In genomic region chr16:3655791-3656490, GRCh38 we compare ENCODE assay signal across 20 cellular contexts. TPM values are rescaled to one million over a fixed set of nuclear protein-coding genes. Genes with fewer than 3 reads are reported as not detected.
A peak's percentile ranks its signal among the peaks of the same experiment; 100 is the strongest.
DNase-seq lines count a peak whose midpoint lies in the region; ATAC-seq and TF ChIP-seq lines count a peak whose summit lies in the region.
"Had no signal": no experiment of that assay in that cellular context is flagged by ENCODE, and none has a peak within 500 bp of the region (broad histone marks: within the 10 kb centered on the region; RNA-seq: fewer than 3 reads in every experiment).

No MANE protein-coding gene starts in this region.

- H3K23ac ChIP-seq in IMR-90 (ENCODE audit: low read depth, low read length) = no peak overlapping the region

- no peak overlapping the region for H2BK20ac ChIP-seq in IMR-90 (ENCODE audit: low read depth, low read length)

- H3K27me3 Mint-ChIP-seq in progenitor cell of endocrine pancreas = no peaks in the 10 kb centered on the region
- H3K27me3 Mint-ChIP-seq: activated naive CD8-positive, alpha-beta T cell treated with anti-CD3 and anti-CD28 coated beads, Interleukin-2, amount 10 ng/mL, durations not matched to agents 7 days and 5 days; IgD-negative memory B cell had no signal

- H4K20me1 ChIP-seq in IMR-90 (ENCODE audit: insufficient read depth, low read length) = peaks cover 10% of the 10 kb centered on the region
- no peaks in the 10 kb centered on the region for H4K20me1 ChIP-seq in hepatocyte (ENCODE audit: insufficient read depth, poor library complexity, severe bottlenecking)

- no TSS peak for BruUV-seq in IMR-90 (replicated peaks; lab: Mats Ljungman, UMichigan)

- POLR2A ChIA-PET in IMR-90 (lab: Charles Lee; ENCODE audit: unreplicated experiment) = no interaction called here

- no peak overlapping the region for H3K18ac ChIP-seq in IMR-90 (ENCODE audit: low read depth, low read length)

- H3K4me2 ChIP-seq in IMR-90 (ENCODE audit: low read depth, low read length) (no peak overlapping the region), hepatocyte (peak overlapping the region; percentile 74)

- DNase-seq in IMR-90 (no peak), hepatocyte (ENCODE audit: low spot score) (no peak), progenitor cell of endocrine pancreas (ENCODE audit: low spot score, unreplicated experiment) (no peak), GF-D8 (lab: John Stamatoyannopoulos, UW) (no peak)
- DNase-seq in activated CD8-positive, alpha-beta memory T cell treated with anti-CD3 and anti-CD28 coated beads for 24 hours = no peak
- DNase-seq: activated CD4-positive, alpha-beta T cell treated with anti-CD3 and anti-CD28 coated beads, Interleukin-2, amount 50 U/mL, for 4 hours; activated CD4-positive, CD25-positive, alpha-beta regulatory T cell; activated naive CD8-positive, alpha-beta T cell treated with anti-CD3 and anti-CD28 coated beads, Interleukin-2, amount 10 ng/mL, durations not matched to agents 7 days and 5 days; BE2C; NCI-H1105 treated with DMSO at 0.1 percent for 48 hours; NCI-H2029 treated with DMSO at 0.1 percent for 48 hours; NCI-H345; NCI-H82; SHP77; SW 1271; T1000 had no signal

- TF ChIP-seq RAD21 in IMR-90 (IDR thresholded peaks at IDR 0.05; ENCODE audit: low read length) = no peak

- H3K4me1 Mint-ChIP-seq in progenitor cell of endocrine pancreas (ENCODE audit: low read depth) = peaks cover 17% of the 10 kb centered on the region

- no peak for TF ChIP-seq POLR2A in IMR-90 (IDR thresholded peaks at IDR 0.05; ENCODE audit: low read depth, low read length)

- no peak overlapping the region for H3K4me3 ChIP-seq in IMR-90 (ENCODE audit: insufficient read depth, low read depth, low read length)
- H3K4me3 ChIP-seq in hepatocyte = peak overlapping the region; percentile 33

- peak overlapping the region; percentile 77 for H3K27ac ChIP-seq in 22Rv1
- H3K27ac ChIP-seq in IMR-90 (ENCODE audit: insufficient read depth, low read length) = no peak overlapping the region
- H3K27ac ChIP-seq in hepatocyte = peak overlapping the region; percentile 98

- no peak overlapping the region for H3K9ac ChIP-seq in IMR-90 (ENCODE audit: low read depth, low read length)

- H2AK5ac ChIP-seq in IMR-90 (ENCODE audit: low read depth, low read length) = no peak overlapping the region

- no peak overlapping the region for H3K4me3 Mint-ChIP-seq in progenitor cell of endocrine pancreas (ENCODE audit: low read depth)
- H3K4me3 Mint-ChIP-seq: activated naive CD8-positive, alpha-beta T cell treated with anti-CD3 and anti-CD28 coated beads, Interleukin-2, amount 10 ng/mL, durations not matched to agents 7 days and 5 days; IgD-negative memory B cell had no signal

- no peak overlapping the region for H2AK9ac ChIP-seq in IMR-90 (replicated peaks; ENCODE audit: low read depth, low read length, poor library complexity)

- in situ Hi-C loops in IMR-90 (cut with MboI; ENCODE audit: low sequenced_read_pairs) = no loop called here

- H3K27me3 ChIP-seq in IMR-90 (ENCODE audit: control insufficient read depth, insufficient read depth, low read length) = no peaks in the 10 kb centered on the region
- no peaks in the 10 kb centered on the region for H3K27me3 ChIP-seq in hepatocyte
- H3K27me3 ChIP-seq: BE2C had no signal

- H2BK15ac ChIP-seq in IMR-90 (ENCODE audit: low read depth, low read length) = no peak overlapping the region

- H3K4me1 ChIP-seq in IMR-90 (ENCODE audit: control insufficient read depth, insufficient read depth, low read length) (no peaks in the 10 kb centered on the region), hepatocyte (ENCODE audit: insufficient read depth) (no peaks in the 10 kb centered on the region)
- H3K4me1 ChIP-seq: BE2C had no signal

- no peaks in the 10 kb centered on the region for H3K9me3 ChIP-seq in IMR-90 (ENCODE audit: control insufficient read depth, insufficient read depth, low read length)
- H3K9me3 ChIP-seq in hepatocyte (ENCODE audit: low read depth) = no peaks in the 10 kb centered on the region
- H3K9me3 ChIP-seq: BE2C had no signal

- H3K9me2 ChIP-seq in hepatocyte (replicated peaks; ENCODE audit: insufficient read depth) = no peaks in the 10 kb centered on the region

- no peak overlapping the region for H3K56ac ChIP-seq in IMR-90 (ENCODE audit: extremely low read depth, insufficient read depth, low read length)

- H3K14ac ChIP-seq in IMR-90 (replicated peaks; ENCODE audit: low read depth, low read length) = no peak overlapping the region

- CTCF ChIA-PET in IMR-90 (lab: Yijun Ruan, JAX) = no interaction called here

- dilution Hi-C loops in IMR-90 (cut with HindIII; ENCODE audit: low sequenced_read_pairs, unreplicated experiment) = no loop called here

- H3K36me3 Mint-ChIP-seq in progenitor cell of endocrine pancreas (ENCODE audit: insufficient read depth) = peaks cover 26% of the 10 kb centered on the region

- peaks cover 10% of the 10 kb centered on the region for H3K9me1 ChIP-seq in IMR-90 (ENCODE audit: insufficient read depth, low read length)

- H2BK5ac ChIP-seq in IMR-90 (ENCODE audit: low read depth, low read length, poor library complexity, severe bottlenecking) = no peak overlapping the region

- H4K5ac ChIP-seq in IMR-90 (ENCODE audit: low read depth, low read length) = no peak overlapping the region

- peaks cover 60% of the 10 kb centered on the region for H3K36me3 ChIP-seq in IMR-90 (ENCODE audit: control insufficient read depth, insufficient read depth, low read length)
- H3K36me3 ChIP-seq in hepatocyte (replicated peaks; ENCODE audit: insufficient read depth, low read depth) = no peaks in the 10 kb centered on the region

- intact Hi-C loops in IMR-90 (cut with micrococcal nuclease) = no loop called here

- H2AFZ ChIP-seq in IMR-90 (replicated peaks; ENCODE audit: low read length, poor library complexity) (peak overlapping the region; percentile 3), hepatocyte (no peak overlapping the region)

- no peaks in the 10 kb centered on the region for H3K9me3 Mint-ChIP-seq in progenitor cell of endocrine pancreas (ENCODE audit: low read depth)
- H3K9me3 Mint-ChIP-seq: activated naive CD8-positive, alpha-beta T cell treated with anti-CD3 and anti-CD28 coated beads, Interleukin-2, amount 10 ng/mL, durations not matched to agents 7 days and 5 days; IgD-negative memory B cell had no signal

- no peak overlapping the region for H4K91ac ChIP-seq in IMR-90 (ENCODE audit: insufficient read depth, low read depth, low read length)

- peaks cover 0 to 12% of the 10 kb centered on the region in 2 experiments; a peak in 1 of 4 replicates for H3K79me1 ChIP-seq in IMR-90 (ENCODE audit: low read depth in 1 of 2, low read length in 2 of 2)

- TF ChIP-seq CTCF in 22Rv1 (IDR thresholded peaks at IDR 0.05) = no peak
- no peak for TF ChIP-seq CTCF in IMR-90 (conservative IDR thresholded peaks at IDR 0.05; ENCODE audit: low read depth, low read length)
- TF ChIP-seq CTCF in hepatocyte (IDR thresholded peaks at IDR 0.05; ENCODE audit: poor library complexity) = no peak
- no peak for TF ChIP-seq CTCF in progenitor cell of endocrine pancreas (IDR thresholded peaks at IDR 0.05; ENCODE audit: unreplicated experiment)

- no peak overlapping the region for H3K4ac ChIP-seq in IMR-90 (ENCODE audit: low read depth, low read length)

- H4K8ac ChIP-seq in IMR-90 (ENCODE audit: low read depth in 2 of 2, low read length in 2 of 2) = no peak overlapping the region

- 100% methylated on average over 4 of the region's 20 CpGs; no CpG with 5 or more reads in 1 of the 2 experiments for WGBS in IMR-90 (ENCODE audit: extremely low coverage in 2 of 2, insufficient read length in 1 of 2), 2 experiments
- 83% methylated on average over 13 of the region's 20 CpGs for WGBS in hepatocyte (ENCODE audit: low lambda C conversion rate, missing lambda C conversion rate)

- no peak for ATAC-seq in IMR-90 (ENCODE audit: low read depth)
- no peak for ATAC-seq in HG03045 (IDR thresholded peaks at IDR 0.05; ENCODE audit: unreplicated experiment)
- no peak for ATAC-seq in HG03135 (IDR thresholded peaks at IDR 0.05; ENCODE audit: unreplicated experiment)

- H3K27ac Mint-ChIP-seq in progenitor cell of endocrine pancreas = peak overlapping the region; percentile 77
- H3K27ac Mint-ChIP-seq: activated naive CD8-positive, alpha-beta T cell treated with anti-CD3 and anti-CD28 coated beads, Interleukin-2, amount 10 ng/mL, durations not matched to agents 7 days and 5 days; IgD-negative memory B cell had no signal

- H2BK120ac ChIP-seq in IMR-90 (ENCODE audit: low read depth, low read length) = no peak overlapping the region

- peaks cover 23% of the 10 kb centered on the region for H3K79me2 ChIP-seq in hepatocyte

TF ChIP-seq in IMR-90, 13 proteins besides CTCF, POLR2A, EP300 and RAD21:
- TF ChIP-seq FOS (IDR thresholded peaks at IDR 0.05; ENCODE audit: low read depth, low read length) = no peak
- TF ChIP-seq USF2 (IDR thresholded peaks at IDR 0.05; ENCODE audit: low read depth, low read length) = no peak
- no peak for TF ChIP-seq RFX5 (IDR thresholded peaks at IDR 0.05; ENCODE audit: low read depth, low read length)
- TF ChIP-seq SMC3 (IDR thresholded peaks at IDR 0.05; ENCODE audit: low read depth, low read length) = no peak
- TF ChIP-seq NFE2L2 (IDR thresholded peaks at IDR 0.05; ENCODE audit: low read depth, low read length) = no peak
- no peak for TF ChIP-seq CEBPB (IDR thresholded peaks at IDR 0.05; ENCODE audit: low read depth, low read length)

RNA-seq across cellular contexts. Expression of gene DNASE1, which starts 1.4 kb away (rescaled TPM):
- 5.4 and 6.1 TPM in 2 replicates for total RNA-seq in IMR-90 (2012; rRNA removed)
- polyA plus RNA-seq in IMR-90 (2012; rRNA removed) = 12.9 and 15.9 TPM in 2 replicates
- 3.6 and 9.3 TPM in 2 replicates for polyA plus RNA-seq in IMR-90 (2012; cell fraction: cytosol; rRNA removed)
- 35.4 and 59.0 TPM in 2 replicates for polyA plus RNA-seq in IMR-90 (2012; cell fraction: nucleus; rRNA removed; ENCODE audit: low replicate concordance)
- 284 and 295 TPM in 2 replicates for total RNA-seq in hepatocyte
- polyA plus RNA-seq in hepatocyte = 332 and 337 TPM in 2 replicates
- total RNA-seq in progenitor cell of endocrine pancreas = 43.6 and 49.3 TPM in 2 replicates

RNA-seq across cellular contexts. Expression of gene SLX4, which starts 44.5 kb away (rescaled TPM):
- total RNA-seq in IMR-90 (2012; rRNA removed) = 1.3 and 1.7 TPM in 2 replicates
- polyA plus RNA-seq in IMR-90 (2012; rRNA removed) = 2.8 and 3.1 TPM in 2 replicates
- polyA plus RNA-seq in IMR-90 (2012; cell fraction: cytosol; rRNA removed) = 1.2 TPM in 2 replicates
- polyA plus RNA-seq in IMR-90 (2012; cell fraction: nucleus; rRNA removed; ENCODE audit: low replicate concordance) = 7.8 and 9.9 TPM in 2 replicates
- 3.5 and 4.6 TPM in 2 replicates for total RNA-seq in hepatocyte
- polyA plus RNA-seq in hepatocyte = 1.9 and 3.4 TPM in 2 replicates
- 13.8 and 14.0 TPM in 2 replicates for total RNA-seq in progenitor cell of endocrine pancreas
